35 cellular contexts compared by ENCODE assay signal in genomic region chr6:49416195-49416594, GRCh38. TPM values are rescaled to one million over a fixed set of nuclear protein-coding genes. Genes with fewer than 3 reads are reported as not detected.
"Had no signal": no experiment of that assay in that cellular context is flagged by ENCODE, and none has a peak within 500 bp of the region (broad histone marks: within the 10 kb centered on the region; RNA-seq: fewer than 3 reads in every experiment).

No MANE protein-coding gene starts in this region.

- H3K4me2 ChIP-seq: hepatocyte had no signal

- DNase-seq: activated B cell treated with CpG ODN at 0.5 μM for 24 hours; activated CD4-positive, alpha-beta memory T cell treated with anti-CD3 and anti-CD28 coated beads, Interleukin-2, amount 10 ng/mL, durations not matched to agents 7 days and 5 days; activated CD4-positive, alpha-beta T cell treated with anti-CD3 and anti-CD28 coated beads for 4 hours; activated CD4-positive, alpha-beta T cell treated with anti-CD3 and anti-CD28 coated beads, Interleukin-2, amount 10 ng/mL, durations not matched to agents 7 days and 5 days; activated CD4-positive, alpha-beta T cell treated with anti-CD3 and anti-CD28 coated beads, Interleukin-2, amount 50 U/mL, for 4 hours; activated CD8-positive, alpha-beta memory T cell treated with anti-CD3 and anti-CD28 coated beads, Interleukin-2, amount 50 U/mL, for 48 hours; activated gamma-delta T cell; activated naive CD4-positive, alpha-beta T cell; activated naive CD4-positive, alpha-beta T cell treated with anti-CD3 and anti-CD28 coated beads, Interleukin-2, amount 50 U/mL, for 16 hours; activated naive CD8-positive, alpha-beta T cell treated with anti-CD3 and anti-CD28 coated beads for 36 hours; activated naive CD8-positive, alpha-beta T cell treated with anti-CD3 and anti-CD28 coated beads, Interleukin-2, amount 50 U/mL, for 24 hours; activated T-cell treated with anti-CD3 and anti-CD28 coated beads for 4 hours; activated T-cell treated with anti-CD3 and anti-CD28 coated beads, Interleukin-2, amount 50 U/mL, for 24 hours; activated T-cell treated with anti-CD3 and anti-CD28 coated beads, Interleukin-2, amount 50 U/mL, for 72 hours; adrenal gland; central memory CD4-positive, alpha-beta T cell; cerebellar nuclear complex; colonic mucosa; effector CD8-positive, alpha-beta T cell; erythroblast; foreskin melanocyte; heart right ventricle; T-helper 1 cell; T-helper 17 cell; T1000; WERI-Rb-1 had no signal

- H3K4me3 ChIP-seq: adrenal gland, ascending aorta, breast epithelium, cardiac muscle cell, colonic mucosa, esophagus muscularis mucosa, gastroesophageal sphincter, heart right ventricle, hepatocyte had no signal

- H3K9me3 ChIP-seq: adrenal gland, ascending aorta, breast epithelium, colonic mucosa, esophagus muscularis mucosa, gastroesophageal sphincter had no signal

- ATAC-seq: activated CD4-positive, CD25-positive, alpha-beta regulatory T cell treated with anti-CD3 and anti-CD28 coated beads, Interleukin-2, amount 50 U/mL, for 24 hours; activated naive CD8-positive, alpha-beta T cell treated with anti-CD3 and anti-CD28 coated beads, Interleukin-2, amount 50 U/mL, for 24 hours; activated T-cell treated with anti-CD3 and anti-CD28 coated beads, Interleukin-2, amount 50 U/mL, for 72 hours; gastroesophageal sphincter; heart right ventricle; T-helper 17 cell had no signal

- H3K27ac Mint-ChIP-seq: activated B cell treated with CpG ODN at 0.5 μM for 24 hours; activated CD4-positive, alpha-beta memory T cell treated with anti-CD3 and anti-CD28 coated beads, Interleukin-2, amount 10 ng/mL, durations not matched to agents 7 days and 5 days; activated CD4-positive, alpha-beta T cell treated with anti-CD3 and anti-CD28 coated beads, Interleukin-2, amount 10 ng/mL, durations not matched to agents 7 days and 5 days; activated naive CD8-positive, alpha-beta T cell treated with anti-CD3 and anti-CD28 coated beads for 36 hours; activated naive CD8-positive, alpha-beta T cell treated with anti-CD3 and anti-CD28 coated beads, Interleukin-2, amount 50 U/mL, for 24 hours; activated T-cell treated with anti-CD3 and anti-CD28 coated beads, Interleukin-2, amount 50 U/mL, for 24 hours; activated T-cell treated with anti-CD3 and anti-CD28 coated beads, Interleukin-2, amount 50 U/mL, for 72 hours; brain; T-helper 17 cell; T-helper 2 cell treated with Interferon-gamma antibody and Interleukin-4, amounts not matched to agents 5 μg/mL and 100 μg/mL, for 36 hours had no signal

- H3K36me3 Mint-ChIP-seq: activated naive CD8-positive, alpha-beta T cell treated with anti-CD3 and anti-CD28 coated beads for 36 hours; brain had no signal

- H3K79me2 ChIP-seq: hepatocyte had no signal

- H3K36me3 ChIP-seq: adrenal gland, ascending aorta, breast epithelium, cardiac muscle cell, colonic mucosa, esophagus muscularis mucosa, gastroesophageal sphincter, heart right ventricle, WERI-Rb-1 had no signal

- H3K27me3 ChIP-seq: adrenal gland, ascending aorta, breast epithelium, cardiac muscle cell, colonic mucosa, esophagus muscularis mucosa, gastroesophageal sphincter, heart right ventricle, hepatocyte had no signal

- H3K4me3 Mint-ChIP-seq: activated B cell treated with CpG ODN at 0.5 μM for 24 hours; activated CD4-positive, alpha-beta memory T cell treated with anti-CD3 and anti-CD28 coated beads, Interleukin-2, amount 10 ng/mL, durations not matched to agents 7 days and 5 days; activated CD4-positive, alpha-beta T cell treated with anti-CD3 and anti-CD28 coated beads, Interleukin-2, amount 10 ng/mL, durations not matched to agents 7 days and 5 days; activated naive CD8-positive, alpha-beta T cell treated with anti-CD3 and anti-CD28 coated beads for 36 hours; activated naive CD8-positive, alpha-beta T cell treated with anti-CD3 and anti-CD28 coated beads, Interleukin-2, amount 50 U/mL, for 24 hours; activated T-cell treated with anti-CD3 and anti-CD28 coated beads, Interleukin-2, amount 50 U/mL, for 24 hours; activated T-cell treated with anti-CD3 and anti-CD28 coated beads, Interleukin-2, amount 50 U/mL, for 72 hours; brain; T-helper 17 cell; T-helper 2 cell treated with Interferon-gamma antibody and Interleukin-4, amounts not matched to agents 5 μg/mL and 100 μg/mL, for 36 hours had no signal

- H3K4me1 ChIP-seq: adrenal gland, ascending aorta, breast epithelium, colonic mucosa, esophagus muscularis mucosa, gastroesophageal sphincter, heart right ventricle had no signal

- H3K9me3 Mint-ChIP-seq: activated B cell treated with CpG ODN at 0.5 μM for 24 hours; activated CD4-positive, alpha-beta memory T cell treated with anti-CD3 and anti-CD28 coated beads, Interleukin-2, amount 10 ng/mL, durations not matched to agents 7 days and 5 days; activated CD4-positive, alpha-beta T cell treated with anti-CD3 and anti-CD28 coated beads, Interleukin-2, amount 10 ng/mL, durations not matched to agents 7 days and 5 days; activated naive CD8-positive, alpha-beta T cell treated with anti-CD3 and anti-CD28 coated beads for 36 hours; activated naive CD8-positive, alpha-beta T cell treated with anti-CD3 and anti-CD28 coated beads, Interleukin-2, amount 50 U/mL, for 24 hours; activated T-cell treated with anti-CD3 and anti-CD28 coated beads, Interleukin-2, amount 50 U/mL, for 24 hours; activated T-cell treated with anti-CD3 and anti-CD28 coated beads, Interleukin-2, amount 50 U/mL, for 72 hours; brain; T-helper 2 cell treated with Interferon-gamma antibody and Interleukin-4, amounts not matched to agents 5 μg/mL and 100 μg/mL, for 36 hours had no signal

- H2AFZ ChIP-seq: hepatocyte had no signal

- H3K4me1 Mint-ChIP-seq: activated B cell treated with CpG ODN at 0.5 μM for 24 hours; activated CD4-positive, alpha-beta memory T cell treated with anti-CD3 and anti-CD28 coated beads, Interleukin-2, amount 10 ng/mL, durations not matched to agents 7 days and 5 days; activated CD4-positive, alpha-beta T cell treated with anti-CD3 and anti-CD28 coated beads, Interleukin-2, amount 10 ng/mL, durations not matched to agents 7 days and 5 days; activated naive CD8-positive, alpha-beta T cell treated with anti-CD3 and anti-CD28 coated beads for 36 hours; activated naive CD8-positive, alpha-beta T cell treated with anti-CD3 and anti-CD28 coated beads, Interleukin-2, amount 50 U/mL, for 24 hours; brain; T-helper 17 cell had no signal

- H3K27ac ChIP-seq: adrenal gland, ascending aorta, breast epithelium, cardiac muscle cell, colonic mucosa, esophagus muscularis mucosa, gastroesophageal sphincter, heart right ventricle, hepatocyte, WERI-Rb-1 had no signal

RNA-seq across cellular contexts. Expression of gene CENPQ, which starts 47.0 kb away (rescaled TPM):
- total RNA-seq: ascending aorta had no signal
